In genomic region chr16:71929048-71929447, GRCh38 we compare ENCODE assay signal across 10 cellular contexts. TPM values are rescaled to one million over a fixed set of nuclear protein-coding genes. Genes with fewer than 3 reads are reported as not detected.
A peak's percentile ranks its signal among the peaks of the same experiment; 100 is the strongest.
DNase-seq lines count a peak whose midpoint lies in the region; ATAC-seq and TF ChIP-seq lines count a peak whose summit lies in the region.
"Had no signal": no experiment of that assay in that cellular context is flagged by ENCODE, and none has a peak within 500 bp of the region (broad histone marks: within the 10 kb centered on the region; RNA-seq: fewer than 3 reads in every experiment).

No MANE protein-coding gene starts in this region.

- WGBS in psoas muscle, 3 donors: 9 to 15% (median 10%) methylated on average over 3 of the region's 3 CpGs

- no peak for ATAC-seq in CD4-positive, alpha-beta T cell (ENCODE audit: poor library complexity)
- peak; percentile 78 for ATAC-seq in SK-N-SH treated with all-trans-retinoic acid at 6 μM for 48 hours
- peak; percentile 83 to 90 (median 89) for ATAC-seq in psoas muscle
- ATAC-seq in GM18505 (IDR thresholded peaks at IDR 0.05; ENCODE audit: unreplicated experiment): no peak

- H3K4me1 ChIP-seq in psoas muscle: peaks cover 50% of the 10 kb centered on the region

- TF ChIP-seq POLR2A in GM18505 (IDR thresholded peaks at IDR 0.05; ENCODE audit: borderline replicate concordance, extremely low read depth, insufficient read depth, insufficient read length): no peak
- no peak for TF ChIP-seq POLR2A in erythroblast (IDR thresholded peaks at IDR 0.05; ENCODE audit: low read length)

- intact Hi-C loops in CD4-positive, alpha-beta T cell (cut with DNase I, micrococcal nuclease): no loop called here
- intact Hi-C loops in psoas muscle (cut with DNase I): no loop called here

- no peak for TF ChIP-seq CTCF in CD4-positive, alpha-beta T cell (IDR thresholded peaks at IDR 0.05)
- no peak for TF ChIP-seq CTCF in foreskin fibroblast (IDR thresholded peaks at IDR 0.05; ENCODE audit: low read depth, low read length)
- TF ChIP-seq CTCF in psoas muscle (IDR thresholded peaks at IDR 0.05): no peak
- no peak for TF ChIP-seq CTCF in RWPE1 (conservative IDR thresholded peaks at IDR 0.05; ENCODE audit: low read depth)

- H3K9me3 Mint-ChIP-seq in CD4-positive, alpha-beta T cell: no peaks in the 10 kb centered on the region
- H3K9me3 Mint-ChIP-seq: activated naive CD8-positive, alpha-beta T cell treated with anti-CD3 and anti-CD28 coated beads, Interleukin-2, amount 10 ng/mL, durations not matched to agents 7 days and 5 days had no signal

- no peak overlapping the region for H3K27ac ChIP-seq in CD4-positive, alpha-beta T cell (ENCODE audit: low read depth, low read length)
- H3K27ac ChIP-seq in psoas muscle (peak overlapping the region; percentile 76), RWPE1 (no peak overlapping the region)

- H3K27me3 Mint-ChIP-seq in CD4-positive, alpha-beta T cell: no peaks in the 10 kb centered on the region
- H3K27me3 Mint-ChIP-seq: activated naive CD8-positive, alpha-beta T cell treated with anti-CD3 and anti-CD28 coated beads, Interleukin-2, amount 10 ng/mL, durations not matched to agents 7 days and 5 days had no signal

- peak overlapping the region; percentile 17 for H3K27ac Mint-ChIP-seq in CD4-positive, alpha-beta T cell
- H3K27ac Mint-ChIP-seq: activated naive CD8-positive, alpha-beta T cell treated with anti-CD3 and anti-CD28 coated beads, Interleukin-2, amount 10 ng/mL, durations not matched to agents 7 days and 5 days had no signal

- H3K36me3 ChIP-seq in psoas muscle (ENCODE audit: insufficient read depth in 1 of 2, low read depth in 1 of 2): peaks cover 2 to 71% of the 10 kb centered on the region in 2 donors

- no peaks in the 10 kb centered on the region for H3K9me3 ChIP-seq in CD4-positive, alpha-beta T cell (ENCODE audit: control insufficient read depth, low read length)
- H3K9me3 ChIP-seq in psoas muscle: no peaks in the 10 kb centered on the region

- peaks cover 74% of the 10 kb centered on the region for H3K36me3 Mint-ChIP-seq in CD4-positive, alpha-beta T cell (ENCODE audit: low read depth)

- CTCF ChIA-PET in CD4-positive, alpha-beta T cell (lab: Charles Lee): interaction anchor here (0.9 kb wide), 1 partner anchor 47 kb away, joined by 3 read pairs; no protein-coding TSS in a partner anchor
- CTCF ChIA-PET in RWPE1 (lab: Yijun Ruan, JAX): no interaction called here

- H3K4me3 Mint-ChIP-seq in CD4-positive, alpha-beta T cell: no peak overlapping the region
- H3K4me3 Mint-ChIP-seq: activated naive CD8-positive, alpha-beta T cell treated with anti-CD3 and anti-CD28 coated beads, Interleukin-2, amount 10 ng/mL, durations not matched to agents 7 days and 5 days had no signal

- no peak for DNase-seq in CD4-positive, alpha-beta T cell
- DNase-seq in foreskin fibroblast (peak; percentile 66 to 80), psoas muscle (peak in 1 of 2 donors; percentile 25), NCI-H1048 (lab: John Stamatoyannopoulos, UW) (no peak), erythroblast (lab: John Stamatoyannopoulos, UW) (no peak), RWPE1 (ENCODE audit: low spot score) (no peak)
- DNase-seq: activated naive CD8-positive, alpha-beta T cell treated with anti-CD3 and anti-CD28 coated beads, Interleukin-2, amount 10 ng/mL, durations not matched to agents 7 days and 5 days; NCI-H510A treated with DMSO at 0.1 percent for 48 hours had no signal

- no peak overlapping the region for H3K4me3 ChIP-seq in foreskin fibroblast (ENCODE audit: low read depth in 1 of 2, low read length in 2 of 2)
- no peak overlapping the region for H3K4me3 ChIP-seq in psoas muscle

- H3K27me3 ChIP-seq in CD4-positive, alpha-beta T cell (ENCODE audit: control insufficient read depth, insufficient read depth, low read length): no peaks in the 10 kb centered on the region
- H3K27me3 ChIP-seq in psoas muscle (ENCODE audit: insufficient read depth in 3 of 3, low read length in 2 of 3): no peaks in the 10 kb centered on the region

- peaks cover 20% of the 10 kb centered on the region for H3K4me1 Mint-ChIP-seq in CD4-positive, alpha-beta T cell (ENCODE audit: low read depth)

- POLR2A ChIA-PET in CD4-positive, alpha-beta T cell (lab: Charles Lee): interaction anchor here (1.2 kb wide), 1 partner anchor 120 kb away, joined by 4 read pairs; the partner anchor contains the start of gene AP1G1
- POLR2A ChIA-PET in RWPE1 (lab: Yijun Ruan, JAX; ENCODE audit: low non-redundant PET): no interaction called here

TF ChIP-seq in SK-N-SH treated with all-trans-retinoic acid at 6 μM for 48 hours, 23 proteins besides CTCF, POLR2A, EP300 and RAD21:
- no peak for TF ChIP-seq ZNF565 (CRISPR knock-in tag; conservative IDR thresholded peaks at IDR 0.05; ENCODE audit: low read depth)
- TF ChIP-seq BACH2 (CRISPR knock-in tag; IDR thresholded peaks at IDR 0.05; ENCODE audit: borderline replicate concordance): no peak
- no peak for TF ChIP-seq TOX (CRISPR knock-in tag; IDR thresholded peaks at IDR 0.05; ENCODE audit: borderline replicate concordance)
- TF ChIP-seq SNAI2 (CRISPR knock-in tag; IDR thresholded peaks at IDR 0.05): no peak
- TF ChIP-seq CSRNP3 (CRISPR knock-in tag; IDR thresholded peaks at IDR 0.05): no peak

RNA-seq across cellular contexts. Expression of gene IST1, which starts 33.7 kb away (rescaled TPM):
- 100 to 1,000 TPM; 411 to 412 TPM for total RNA-seq in CD4-positive, alpha-beta T cell
- 100 to 1,000 TPM in 1 of 4 donors, 10 to 100 TPM in 3; 69.2 to 111 (median 81.6) TPM for total RNA-seq in psoas muscle
- polyA plus RNA-seq in psoas muscle: 100 to 1,000 TPM in 1 of 3 donors, 10 to 100 TPM in 2; 72.5 to 115 (median 85.4) TPM

RNA-seq across cellular contexts. Expression of gene ZNF821, which starts 45.1 kb away (rescaled TPM):
- 10 to 100 TPM; 17.3 to 18.3 TPM for total RNA-seq in CD4-positive, alpha-beta T cell
- 1 to 10 TPM; 3.1 to 6.1 (median 4.3) TPM for total RNA-seq in psoas muscle
- polyA plus RNA-seq in psoas muscle: 1 to 10 TPM in 2 of 3 donors, under 1 TPM in 1; 0.87 to 4.7 (median 3.0) TPM

Comparison
In these comparisons a context has a peak if more than half of its experiments do, and no peak if none do; other contexts are left out.
1. ATAC-seq: peak in SK-N-SH treated with all-trans-retinoic acid at 6 μM for 48 hours (single experiment) and psoas muscle (4 of 4); none in CD4-positive, alpha-beta T cell (single experiment) and GM18505 (single experiment).
2. DNase-seq: peak in foreskin fibroblast (2 of 2); none in CD4-positive, alpha-beta T cell (0 of 10), NCI-H1048 (single experiment), erythroblast (0 of 2) and RWPE1 (single experiment).